8 cellular contexts compared by ENCODE assay signal in genomic region chr1:167722152-167722869, GRCh38. TPM values are rescaled to one million over a fixed set of nuclear protein-coding genes. Genes with fewer than 3 reads are reported as not detected.
DNase-seq lines count a peak whose midpoint lies in the region; ATAC-seq, FAIRE-seq and TF ChIP-seq lines count a peak whose summit lies in the region.

No MANE protein-coding gene starts in this region.

- intact Hi-C loops in activated T-helper 2 cell treated with anti-CD3 and anti-CD28 coated beads, Interferon-gamma antibody, Interleukin-2, Interleukin-4, amounts not matched to agents 10 μg/mL and 5 μg/mL and 100 μg/mL, durations not matched to agents 14 hours and 24 hours and 36 hours (cut with micrococcal nuclease): loop anchor here (5.0 kb wide), 1 partner anchor 360 kb away; no protein-coding TSS in a partner anchor
- intact Hi-C loops in Right ventricle myocardium superior (cut with DNase I): loop anchor here (5.0 kb wide), 2 partner anchors 35 to 80 kb away; no protein-coding TSS in a partner anchor
- intact Hi-C loops in ovary (cut with DNase I): loop anchor here in 1 of 4 donors (5.0 kb wide), 1 partner anchor 80 kb away; no protein-coding TSS in a partner anchor

- peak overlapping the region; percentile 97 for H3K4me3 ChIP-seq in A549
- H3K4me3 ChIP-seq in ovary: peak overlapping the region; percentile 79

- H3K27ac Mint-ChIP-seq in activated T-helper 2 cell treated with anti-CD3 and anti-CD28 coated beads, Interferon-gamma antibody, Interleukin-2, Interleukin-4, amounts not matched to agents 10 μg/mL and 5 μg/mL and 100 μg/mL, durations not matched to agents 14 hours and 24 hours and 36 hours: peak overlapping the region; percentile 41

- CTCF ChIA-PET in A549 (lab: Yijun Ruan, JAX): interaction anchor here (1.3 kb wide), 3 partner anchors 10 to 360 kb away, joined by 3 to 7 read pairs (median 5); no protein-coding TSS in a partner anchor

- peak overlapping the region; percentile 92 for H3K4me3 Mint-ChIP-seq in activated T-helper 2 cell treated with anti-CD3 and anti-CD28 coated beads, Interferon-gamma antibody, Interleukin-2, Interleukin-4, amounts not matched to agents 10 μg/mL and 5 μg/mL and 100 μg/mL, durations not matched to agents 14 hours and 24 hours and 36 hours (ENCODE audit: low read depth)

- no peaks in the 10 kb centered on the region for H3K27me3 Mint-ChIP-seq in activated T-helper 2 cell treated with anti-CD3 and anti-CD28 coated beads, Interferon-gamma antibody, Interleukin-2, Interleukin-4, amounts not matched to agents 10 μg/mL and 5 μg/mL and 100 μg/mL, durations not matched to agents 14 hours and 24 hours and 36 hours (ENCODE audit: low read depth)

- peak overlapping the region; percentile 77 for H3K4me2 ChIP-seq in A549

- TF ChIP-seq CTCF in A549 (IDR thresholded peaks at IDR 0.05): no peak
- no peak for TF ChIP-seq CTCF in ovary (IDR thresholded peaks at IDR 0.05)

- FAIRE-seq in A549 (lab: Jason Lieb, UNC): no peak

- DNase-seq in A549 (ENCODE audit: low read depth in 1 of 2, low spot score in 1 of 2) (peak; percentile 41 to 53), NCI-H2171 treated with DMSO at 0.1 percent for 48 hours (lab: John Stamatoyannopoulos, UW) (peak; percentile 36), Right ventricle myocardium superior (no peak), ovary (peak in 2 of 5 donors; percentile 25 to 48), superior temporal gyrus (ENCODE audit: extremely low spot score) (no peak)
- no peak for DNase-seq in activated T-helper 2 cell treated with anti-CD3 and anti-CD28 coated beads, Interferon-gamma antibody, Interleukin-2, Interleukin-4, amounts not matched to agents 10 μg/mL and 5 μg/mL and 100 μg/mL, durations not matched to agents 14 hours and 24 hours and 36 hours (ENCODE audit: low spot score)

- H3K9me3 ChIP-seq in A549: no peaks in the 10 kb centered on the region
- no peaks in the 10 kb centered on the region for H3K9me3 ChIP-seq in ovary

- no peaks in the 10 kb centered on the region for H3K36me3 ChIP-seq in ovary

- no peaks in the 10 kb centered on the region for H3K27me3 ChIP-seq in ovary

- TF ChIP-seq POLR2A in A549 (IDR thresholded peaks at IDR 0.05; ENCODE audit: low read length): no peak
- TF ChIP-seq POLR2A in ovary (IDR thresholded peaks at IDR 0.05): no peak

- no peak for TF ChIP-seq EP300 in A549 (IDR thresholded peaks at IDR 0.05)
- no peak for TF ChIP-seq EP300 in ovary (IDR thresholded peaks at IDR 0.05)

- ATAC-seq in A549: peak; percentile 70 to 72
- peak; percentile 15 for ATAC-seq in GM18499 (IDR thresholded peaks at IDR 0.05; ENCODE audit: insufficient read depth, unreplicated experiment)
- ATAC-seq in HG02943 (IDR thresholded peaks at IDR 0.05; ENCODE audit: low read depth, unreplicated experiment): peak; percentile 34
- ATAC-seq in Right ventricle myocardium superior (ENCODE audit: poor library complexity): peak; percentile 61

- POLR2A ChIA-PET in A549 (lab: Yijun Ruan, JAX): interaction anchor here (0.5 to 1.0 kb wide), 4 partner anchors 74 to 215 kb away, joined by 3 to 9 read pairs (median 4); partner anchors contain the start of gene MPC2

- no peak for TF ChIP-seq RAD21 in A549 (conservative IDR thresholded peaks at IDR 0.05 in 1 of 2, IDR thresholded peaks at IDR 0.05 in 1 of 2)

- peaks cover 45% of the 10 kb centered on the region for H3K4me1 Mint-ChIP-seq in activated T-helper 2 cell treated with anti-CD3 and anti-CD28 coated beads, Interferon-gamma antibody, Interleukin-2, Interleukin-4, amounts not matched to agents 10 μg/mL and 5 μg/mL and 100 μg/mL, durations not matched to agents 14 hours and 24 hours and 36 hours (ENCODE audit: low read depth)

- H3K4me1 ChIP-seq in A549 (peaks cover 43% of the 10 kb centered on the region), ovary (ENCODE audit: insufficient read depth) (peaks cover 11% of the 10 kb centered on the region)

- WGBS in A549 (ENCODE audit: missing lambda C conversion rate): under 1% methylated on average over 13 of the region's 52 CpGs
- WGBS in ovary, 3 donors: 0 to 1% (median 0%) methylated on average over 45 to 51 of the region's 52 CpGs

- no peaks in the 10 kb centered on the region for H3K9me3 Mint-ChIP-seq in activated T-helper 2 cell treated with anti-CD3 and anti-CD28 coated beads, Interferon-gamma antibody, Interleukin-2, Interleukin-4, amounts not matched to agents 10 μg/mL and 5 μg/mL and 100 μg/mL, durations not matched to agents 14 hours and 24 hours and 36 hours

- peaks cover 10% of the 10 kb centered on the region for H3K36me3 Mint-ChIP-seq in activated T-helper 2 cell treated with anti-CD3 and anti-CD28 coated beads, Interferon-gamma antibody, Interleukin-2, Interleukin-4, amounts not matched to agents 10 μg/mL and 5 μg/mL and 100 μg/mL, durations not matched to agents 14 hours and 24 hours and 36 hours (ENCODE audit: low read depth)

- H3K27ac ChIP-seq in A549 (peak overlapping the region; percentile 95 to 97), ovary (peak overlapping the region; percentile 76 to 95)

TF ChIP-seq in A549, 52 proteins besides CTCF, POLR2A, EP300 and RAD21 (continues in another document):
- TF ChIP-seq, protein P1, sequence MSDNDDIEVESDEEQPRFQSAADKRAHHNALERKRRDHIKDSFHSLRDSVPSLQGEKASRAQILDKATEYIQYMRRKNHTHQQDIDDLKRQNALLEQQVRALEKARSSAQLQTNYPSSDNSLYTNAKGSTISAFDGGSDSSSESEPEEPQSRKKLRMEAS (IDR thresholded peaks at IDR 0.05): 0 out of 2 replicates have a peak, but pooled peaks have one; percentile 40
- TF ChIP-seq, protein P2, sequence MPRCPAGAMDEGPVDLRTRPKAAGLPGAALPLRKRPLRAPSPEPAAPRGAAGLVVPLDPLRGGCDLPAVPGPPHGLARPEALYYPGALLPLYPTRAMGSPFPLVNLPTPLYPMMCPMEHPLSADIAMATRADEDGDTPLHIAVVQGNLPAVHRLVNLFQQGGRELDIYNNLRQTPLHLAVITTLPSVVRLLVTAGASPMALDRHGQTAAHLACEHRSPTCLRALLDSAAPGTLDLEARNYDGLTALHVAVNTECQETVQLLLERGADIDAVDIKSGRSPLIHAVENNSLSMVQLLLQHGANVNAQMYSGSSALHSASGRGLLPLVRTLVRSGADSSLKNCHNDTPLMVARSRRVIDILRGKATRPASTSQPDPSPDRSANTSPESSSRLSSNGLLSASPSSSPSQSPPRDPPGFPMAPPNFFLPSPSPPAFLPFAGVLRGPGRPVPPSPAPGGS (IDR thresholded peaks at IDR 0.05): no peak
- TF ChIP-seq RCOR1 (IDR thresholded peaks at IDR 0.05; ENCODE audit: low read depth, low read length): no peak
- no peak for TF ChIP-seq REST (IDR thresholded peaks at IDR 0.05)
- no peak for TF ChIP-seq POLR2AphosphoS2 (conservative IDR thresholded peaks at IDR 0.05; ENCODE audit: low read length)
- TF ChIP-seq CEBPB (IDR thresholded peaks at IDR 0.05): no peak
- TF ChIP-seq FOXS1 (CRISPR knock-in tag; IDR thresholded peaks at IDR 0.05): no peak
- no peak for TF ChIP-seq HMGXB4 (CRISPR knock-in tag; IDR thresholded peaks at IDR 0.05; ENCODE audit: borderline replicate concordance)
- TF ChIP-seq ZNF302 (CRISPR knock-in tag; IDR thresholded peaks at IDR 0.05): no peak

RNA-seq across cellular contexts. Expression of gene MPZL1, which starts 0.5 kb away (rescaled TPM):
- polyA plus RNA-seq in A549 (2011; rRNA removed): 178 and 204 TPM in 2 replicates
- polyA plus RNA-seq in A549 (2012; cell fraction: cytosol; rRNA removed): 40.2 and 53.1 TPM in 2 replicates
- 37.9 and 44.6 TPM in 2 replicates for polyA plus RNA-seq in A549 (2012; cell fraction: nucleus; rRNA removed)
- 88.7 to 95.5 TPM (median 92.6 TPM) in 3 replicates for polyA plus RNA-seq in A549 (2017; fragmentation: RNase III; extraction: RNeasy Plus Mini Kit Qiagen cat#74134 plus additional on column Dnase treatment)
- polyA minus RNA-seq in A549 (2011; rRNA and poly(A)+ RNA removed): 82.6 and 85.5 TPM in 2 replicates
- 36.7 and 40.5 TPM in 2 replicates for total RNA-seq in activated T-helper 2 cell treated with anti-CD3 and anti-CD28 coated beads, Interferon-gamma antibody, Interleukin-2, Interleukin-4, amounts not matched to agents 10 μg/mL and 5 μg/mL and 100 μg/mL, durations not matched to agents 14 hours and 24 hours and 36 hours
- 34.4 TPM for total RNA-seq in Right ventricle myocardium superior
- total RNA-seq in ovary: 100 to 1,000 TPM in 3 of 7 donors, 10 to 100 TPM in 4; 43.0 to 114 (median 80.1) TPM
- 100 to 1,000 TPM in 1 of 2 donors, 10 to 100 TPM in 1; 30.3 to 180 TPM for polyA plus RNA-seq in ovary

Comparison
In these comparisons a context has a peak if more than half of its experiments do, and no peak if none do; other contexts are left out.
1. ATAC-seq: peak in every context shown above with its lines; median percentile 71 in A549; 61 in Right ventricle myocardium superior; 34 in HG02943; 15 in GM18499.
2. DNase-seq: peak in A549 (2 of 2) and NCI-H2171 treated with DMSO at 0.1 percent for 48 hours (single experiment); none in activated T-helper 2 cell treated with anti-CD3 and anti-CD28 coated beads, Interferon-gamma antibody, Interleukin-2, Interleukin-4, amounts not matched to agents 10 μg/mL and 5 μg/mL and 100 μg/mL, durations not matched to agents 14 hours and 24 hours and 36 hours (single experiment), Right ventricle myocardium superior (single experiment) and superior temporal gyrus (single experiment).